28 cellular contexts compared by ENCODE assay signal in the genomic region with DNA sequence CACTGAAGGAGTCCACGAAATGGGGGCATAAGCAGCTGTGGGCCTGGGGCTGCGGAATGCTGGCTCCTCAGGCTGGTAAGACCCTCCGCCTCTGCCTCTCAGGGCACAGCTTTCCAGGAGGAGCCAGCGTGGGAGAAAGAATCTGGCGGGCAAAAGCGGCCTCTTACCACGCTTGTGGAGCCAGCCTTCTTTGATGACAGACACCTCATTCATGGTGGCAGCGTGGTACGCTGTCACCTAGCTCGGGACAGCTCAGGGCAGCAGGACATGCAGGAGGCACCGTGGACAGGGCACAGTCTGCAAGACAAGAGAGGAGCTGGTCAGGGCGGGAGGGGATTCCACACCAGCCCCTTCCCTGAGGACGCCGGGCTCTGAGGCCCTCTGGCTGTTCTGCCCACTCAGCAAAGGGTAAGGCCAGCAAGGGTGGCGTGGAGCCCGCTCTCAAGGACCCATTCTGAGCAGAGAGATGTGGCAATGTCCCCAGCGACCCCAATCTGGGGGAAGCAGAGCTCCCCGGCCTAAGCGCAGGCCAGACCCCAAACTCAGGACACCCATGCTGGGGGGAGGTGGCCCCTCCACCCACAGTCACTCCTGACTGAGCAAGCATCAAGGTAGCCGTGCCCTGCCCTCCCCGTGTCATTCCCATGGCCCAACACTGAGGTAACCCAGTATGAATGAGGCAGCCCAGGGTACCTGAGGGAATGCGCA. TPM values are rescaled to one million over a fixed set of nuclear protein-coding genes. Genes with fewer than 3 reads are reported as not detected.
DNase-seq lines count a peak whose midpoint lies in the region; ATAC-seq, FAIRE-seq and TF ChIP-seq lines count a peak whose summit lies in the region.
"Had no signal": no experiment of that assay in that cellular context is flagged by ENCODE, and none has a peak within 500 bp of the region (broad histone marks: within the 10 kb centered on the region; RNA-seq: fewer than 3 reads in every experiment).

No MANE protein-coding gene starts in this region.

- H3K79me2 ChIP-seq in GM23338 (replicated peaks; ENCODE audit: insufficient read depth): peaks cover 33% of the 10 kb centered on the region

- no peak overlapping the region for H3K4me3 ChIP-seq in GM23338
- no peak overlapping the region for H3K4me3 ChIP-seq in kidney (ENCODE audit: low read length in 2 of 2)
- peak overlapping the region; percentile 72 to 84 (median 79) for H3K4me3 ChIP-seq in skeletal muscle tissue (ENCODE audit: low read length in 3 of 3)
- H3K4me3 ChIP-seq: body of pancreas, testis had no signal

- no peaks in the 10 kb centered on the region for H3K9me2 ChIP-seq in GM23338 (ENCODE audit: insufficient read depth)

- H3K4me2 ChIP-seq in GM23338: no peak overlapping the region

- H3K4me1 Mint-ChIP-seq in GM23338 (peaks cover 17% of the 10 kb centered on the region), progenitor cell of endocrine pancreas (ENCODE audit: low read depth) (no peaks in the 10 kb centered on the region)

- H3K9me3 ChIP-seq in kidney (ENCODE audit: control insufficient read depth in 1 of 2, low read length in 2 of 2): no peaks in the 10 kb centered on the region
- H3K9me3 ChIP-seq in skeletal muscle tissue (ENCODE audit: control insufficient read depth in 3 of 3, low read length in 3 of 3): no peaks in the 10 kb centered on the region
- H3K9me3 ChIP-seq: body of pancreas, testis had no signal

- peak overlapping the region; percentile 24; the same call in 1 of the 2 replicates for H3K27ac Mint-ChIP-seq in GM23338
- H3K27ac Mint-ChIP-seq in progenitor cell of endocrine pancreas: no peak overlapping the region
- H3K27ac Mint-ChIP-seq: activated T-cell treated with anti-CD3 and anti-CD28 coated beads, Interleukin-2, amount 50 U/mL, for 72 hours; T-helper 1 cell treated with Interleukin-12 subunit alpha and Interleukin-12 subunit beta and Interleukin-4 antibody, amounts not matched to agents 30 μg/mL and 1 μg/mL, for 36 hours had no signal

- no peak overlapping the region for H2AFZ ChIP-seq in GM23338

- H3K27me3 ChIP-seq in GM23338 (ENCODE audit: insufficient read depth) (no peaks in the 10 kb centered on the region), skeletal muscle tissue (ENCODE audit: control insufficient read depth in 3 of 3, insufficient read depth in 3 of 3, low read length in 3 of 3) (no peaks in the 10 kb centered on the region)
- H3K27me3 ChIP-seq: body of pancreas, testis had no signal

- H3K4me1 ChIP-seq in GM23338 (ENCODE audit: insufficient read depth) (no peaks in the 10 kb centered on the region; the same call in 1 of the 2 replicates), kidney (ENCODE audit: control insufficient read depth in 1 of 2, insufficient read depth in 1 of 2, low read depth in 1 of 2, low read length in 2 of 2) (peaks cover 20 to 26% of the 10 kb centered on the region in 2 donors), skeletal muscle tissue (ENCODE audit: control insufficient read depth in 3 of 3, insufficient read depth in 3 of 3, low read length in 3 of 3) (peaks cover 64 to 81% (median 75%) of the 10 kb centered on the region in 3 donors)

- no peak for DNase-seq in GM23338 (ENCODE audit: low spot score)
- DNase-seq in kidney: peak; percentile 57
- no peak for DNase-seq in progenitor cell of endocrine pancreas (ENCODE audit: low spot score, unreplicated experiment)
- no peak for DNase-seq in GM19238 (ENCODE audit: insufficient read length, low spot score)
- no peak for DNase-seq in inferior parietal cortex (ENCODE audit: extremely low spot score)
- DNase-seq in NCI-H1436 treated with DMSO at 0.1 percent for 48 hours (lab: John Stamatoyannopoulos, UW): no peak
- DNase-seq: activated CD4-positive, alpha-beta T cell treated with anti-CD3 and anti-CD28 coated beads, Interleukin-2, amount 50 U/mL, for 4 hours; activated naive CD4-positive, alpha-beta T cell; activated T-cell treated with anti-CD3 and anti-CD28 coated beads, Interleukin-2, amount 50 U/mL, for 72 hours; DND-41; immature natural killer cell; KBM-7; NCI-H510A; stimulated activated naive CD4-positive, alpha-beta T cell treated with Interleukin-2 at 50 U/mL for 16 hours; testis had no signal

- H3K36me3 ChIP-seq in GM23338 (ENCODE audit: insufficient read depth) (peaks cover 6% of the 10 kb centered on the region; the same call in 1 of the 2 replicates), kidney (ENCODE audit: control insufficient read depth in 1 of 2, insufficient read depth in 2 of 2, low read length in 2 of 2) (peaks cover 8 to 17% of the 10 kb centered on the region in 2 donors), skeletal muscle tissue (ENCODE audit: control insufficient read depth in 3 of 3, insufficient read depth in 3 of 3, low read length in 3 of 3) (peaks cover 27 to 33% (median 27%) of the 10 kb centered on the region in 3 donors)

- no peak overlapping the region for H3K27ac ChIP-seq in GM23338 (ENCODE audit: low read depth)
- H3K27ac ChIP-seq in angular gyrus (ENCODE audit: low read depth, low read length): peak overlapping the region; percentile 49
- H3K27ac ChIP-seq in kidney (ENCODE audit: low read depth in 2 of 2, low read length in 2 of 2): no peak overlapping the region
- H3K27ac ChIP-seq in skeletal muscle tissue (ENCODE audit: low read depth, low read length): peak overlapping the region; percentile 91
- H3K27ac ChIP-seq: testis had no signal

- H3K4me3 Mint-ChIP-seq in GM23338 (no peak overlapping the region), progenitor cell of endocrine pancreas (ENCODE audit: low read depth) (no peak overlapping the region)
- H3K4me3 Mint-ChIP-seq: activated T-cell treated with anti-CD3 and anti-CD28 coated beads, Interleukin-2, amount 50 U/mL, for 72 hours; immature natural killer cell; T-helper 1 cell treated with Interleukin-12 subunit alpha and Interleukin-12 subunit beta and Interleukin-4 antibody, amounts not matched to agents 30 μg/mL and 1 μg/mL, for 36 hours had no signal

- TF ChIP-seq CTCF in GM23338 (conservative IDR thresholded peaks at IDR 0.05; ENCODE audit: low read depth in 2 of 2) (no peak), kidney (IDR thresholded peaks at IDR 0.05; ENCODE audit: borderline replicate concordance, extremely low read depth, insufficient read depth) (no peak), progenitor cell of endocrine pancreas (IDR thresholded peaks at IDR 0.05; ENCODE audit: unreplicated experiment) (no peak)

- H3K9ac ChIP-seq in kidney (ENCODE audit: low read length in 2 of 2) (no peak overlapping the region), skeletal muscle tissue (ENCODE audit: low read depth in 1 of 3, low read length in 3 of 3) (peak overlapping the region; percentile 82 to 93 (median 88))

- no peaks in the 10 kb centered on the region for H3F3A ChIP-seq in GM23338 (replicated peaks; ENCODE audit: low read depth)

- intact Hi-C loops in kidney (cut with DNase I): no loop called here

- peaks cover 11% of the 10 kb centered on the region for H3K27me3 Mint-ChIP-seq in GM23338 (ENCODE audit: insufficient read depth, low read depth, poor library complexity)
- no peaks in the 10 kb centered on the region for H3K27me3 Mint-ChIP-seq in progenitor cell of endocrine pancreas

- no peak for ATAC-seq in GM23338
- ATAC-seq: activated T-cell treated with anti-CD3 and anti-CD28 coated beads, Interleukin-2, amount 50 U/mL, for 72 hours; left lobe of liver; SK-N-SH treated with all-trans-retinoic acid at 6 μM for 48 hours had no signal

- peaks cover 19% of the 10 kb centered on the region for H3K36me3 Mint-ChIP-seq in GM23338 (ENCODE audit: low read depth)
- H3K36me3 Mint-ChIP-seq in progenitor cell of endocrine pancreas (ENCODE audit: insufficient read depth): peaks cover 13% of the 10 kb centered on the region

- H3K9me3 Mint-ChIP-seq in GM23338: no peaks in the 10 kb centered on the region
- H3K9me3 Mint-ChIP-seq in progenitor cell of endocrine pancreas (ENCODE audit: low read depth): no peaks in the 10 kb centered on the region
- H3K9me3 Mint-ChIP-seq: activated T-cell treated with anti-CD3 and anti-CD28 coated beads, Interleukin-2, amount 50 U/mL, for 72 hours; immature natural killer cell; T-helper 1 cell treated with Interleukin-12 subunit alpha and Interleukin-12 subunit beta and Interleukin-4 antibody, amounts not matched to agents 30 μg/mL and 1 μg/mL, for 36 hours had no signal

- no peak for FAIRE-seq in kidney (lab: Jason Lieb, UNC)
- FAIRE-seq: H54, TTC549 had no signal

- H4K20me1 ChIP-seq in GM23338 (replicated peaks; ENCODE audit: insufficient read depth): peaks cover 3% of the 10 kb centered on the region

TF ChIP-seq in GM23338, 12 proteins besides CTCF, POLR2A, EP300 and RAD21 (continues in another document):
- no peak for TF ChIP-seq EZH2phosphoT487 (IDR thresholded peaks at IDR 0.05; ENCODE audit: unreplicated experiment)
- TF ChIP-seq STAT1 (IDR thresholded peaks at IDR 0.05; ENCODE audit: unreplicated experiment): no peak
- TF ChIP-seq ZNF114 (CRISPR knock-in tag; IDR thresholded peaks at IDR 0.05): no peak
- TF ChIP-seq POLR2AphosphoS5 (IDR thresholded peaks at IDR 0.05; ENCODE audit: low read depth): no peak

RNA-seq across cellular contexts. Expression of gene AKT2, which starts 19.9 kb away (rescaled TPM):
- 105 and 123 TPM in 2 replicates for total RNA-seq in GM23338 (2014; rRNA removed; shearing (Covaris generic))
- 16.6 and 17.6 TPM in 2 replicates for polyA plus RNA-seq in GM23338 (2016; fragmentation: Nextera tagmentation; extraction: Ambion mirVana)
- 154 TPM for total RNA-seq in kidney
- polyA plus RNA-seq in kidney (ENCODE audit: insufficient read depth, low read depth, low replicate concordance): 75.0 TPM
- 91.3 TPM for total RNA-seq in skeletal muscle tissue
- 200 TPM in 2 replicates for total RNA-seq in progenitor cell of endocrine pancreas

RNA-seq across cellular contexts. Expression of gene CCNP, which starts 38.7 kb away (rescaled TPM):
- total RNA-seq in GM23338 (2014; rRNA removed; shearing (Covaris generic)): 0.39 and 7.1 TPM in 2 replicates
- polyA plus RNA-seq in GM23338 (2016; fragmentation: Nextera tagmentation; extraction: Ambion mirVana) (2.2 and 3.3 TPM in 2 replicates), kidney (ENCODE audit: insufficient read depth, low read depth, low replicate concordance) (2.1 TPM)
- total RNA-seq in kidney (1.2 TPM), skeletal muscle tissue (not detected), progenitor cell of endocrine pancreas (0.50 and 0.78 TPM in 2 replicates)
- total RNA-seq: body of pancreas, M059J, myocyte, urinary bladder had no signal
- polyA plus RNA-seq: immature natural killer cell had no signal

RNA-seq across cellular contexts. Expression of gene TTC9B, which starts 47.0 kb away (rescaled TPM):
- total RNA-seq in GM23338 (2014; rRNA removed; shearing (Covaris generic)): 0.35 and 0.63 TPM in 2 replicates
- polyA plus RNA-seq in GM23338 (2016; fragmentation: Nextera tagmentation; extraction: Ambion mirVana) (0.23 and 1.0 TPM in 2 replicates), kidney (ENCODE audit: insufficient read depth, low read depth, low replicate concordance) (not detected)
- total RNA-seq in kidney (not detected), skeletal muscle tissue (not detected), progenitor cell of endocrine pancreas (not detected in 2 replicates)
- total RNA-seq: activated T-cell treated with anti-CD3 and anti-CD28 coated beads, Interleukin-2, amount 50 U/mL, for 72 hours; body of pancreas; chondrocyte; left lobe of liver; M059J; mesenteric fat pad; myocyte had no signal
- polyA plus RNA-seq: immature natural killer cell had no signal

Comparison
In these comparisons a context has a peak if more than half of its experiments do, and no peak if none do; other contexts are left out.
1. H3K27ac ChIP-seq: peak in angular gyrus (single experiment) and skeletal muscle tissue (single experiment); none in GM23338 (single experiment) and kidney (0 of 2).
2. H3K4me3 ChIP-seq: peak in skeletal muscle tissue (3 of 3); none in GM23338 (single experiment) and kidney (0 of 2).
3. H3K9ac ChIP-seq: peak in skeletal muscle tissue (3 of 3); none in kidney (0 of 2).